26 cellular contexts compared by ENCODE assay signal in the genomic region with DNA sequence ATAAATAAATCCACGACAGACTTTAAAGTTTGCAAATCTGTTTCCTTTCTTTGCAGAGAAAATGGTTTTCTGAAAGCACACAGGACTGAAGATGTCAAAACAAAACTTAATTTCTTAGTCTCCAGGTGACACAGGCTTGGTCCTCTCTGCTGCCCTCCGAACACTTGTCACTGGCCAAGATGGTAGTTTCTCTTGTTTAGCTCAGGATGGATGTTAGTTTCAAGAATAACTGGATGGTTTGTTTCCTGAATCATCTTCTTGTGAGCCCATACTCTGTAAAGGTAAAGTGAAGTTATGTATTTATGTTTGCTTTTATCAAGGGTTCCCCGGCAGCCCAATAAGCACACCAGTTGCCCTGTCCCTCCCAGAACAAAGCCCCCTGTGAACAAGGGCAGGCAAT.
"Had no signal": no experiment of that assay in that cellular context is flagged by ENCODE, and none has a peak within 500 bp of the region (broad histone marks: within the 10 kb centered on the region; RNA-seq: fewer than 3 reads in every experiment).

No MANE protein-coding gene starts in this region.

- H3K4me3 Mint-ChIP-seq: activated CD4-positive, alpha-beta memory T cell treated with anti-CD3 and anti-CD28 coated beads for 36 hours; activated naive CD8-positive, alpha-beta T cell treated with anti-CD3 and anti-CD28 coated beads, Interleukin-2, amount 10 ng/mL, durations not matched to agents 7 days and 5 days; activated T-cell treated with anti-CD3 and anti-CD28 coated beads, Interleukin-2, amount 50 U/mL, for 72 hours; dendritic cell treated with granulocyte-macrophage colony-stimulating factor and Interleukin-4, amounts not matched to agents 40 ng/mL and 50 ng/mL, for 4 days; endodermal cell; immature natural killer cell; mesothelial cell of epicardium; naive B cell; stimulated activated naive CD8-positive, alpha-beta T cell treated with anti-CD3 and anti-CD28 coated beads, Interleukin-15, amount 100 ng/mL, for 72 hours; T-helper 2 cell treated with Interferon-gamma antibody and Interleukin-4, amounts not matched to agents 5 μg/mL and 100 μg/mL, for 36 hours had no signal

- H3K27ac Mint-ChIP-seq: activated CD4-positive, alpha-beta memory T cell treated with anti-CD3 and anti-CD28 coated beads for 36 hours; dendritic cell treated with granulocyte-macrophage colony-stimulating factor and Interleukin-4, amounts not matched to agents 40 ng/mL and 50 ng/mL, for 4 days; endodermal cell; mesothelial cell of epicardium; stimulated activated naive CD8-positive, alpha-beta T cell treated with anti-CD3 and anti-CD28 coated beads, Interleukin-15, amount 100 ng/mL, for 72 hours; T-helper 2 cell treated with Interferon-gamma antibody and Interleukin-4, amounts not matched to agents 5 μg/mL and 100 μg/mL, for 36 hours had no signal

- H3K9me3 Mint-ChIP-seq: activated CD4-positive, alpha-beta memory T cell treated with anti-CD3 and anti-CD28 coated beads for 36 hours; activated naive CD8-positive, alpha-beta T cell treated with anti-CD3 and anti-CD28 coated beads, Interleukin-2, amount 10 ng/mL, durations not matched to agents 7 days and 5 days; activated T-cell treated with anti-CD3 and anti-CD28 coated beads, Interleukin-2, amount 50 U/mL, for 72 hours; dendritic cell treated with granulocyte-macrophage colony-stimulating factor and Interleukin-4, amounts not matched to agents 40 ng/mL and 50 ng/mL, for 4 days; endodermal cell; immature natural killer cell; mesothelial cell of epicardium; naive B cell; stimulated activated naive CD8-positive, alpha-beta T cell treated with anti-CD3 and anti-CD28 coated beads, Interleukin-15, amount 100 ng/mL, for 72 hours; T-helper 2 cell treated with Interferon-gamma antibody and Interleukin-4, amounts not matched to agents 5 μg/mL and 100 μg/mL, for 36 hours had no signal

- DNase-seq: activated CD4-positive, alpha-beta memory T cell treated with anti-CD3 and anti-CD28 coated beads for 36 hours; activated CD4-positive, alpha-beta T cell treated with anti-CD3 and anti-CD28 coated beads for 4 hours; activated effector memory CD4-positive, alpha-beta T cell treated with Interleukin-2 at 50 U/mL for 16 hours; activated naive CD4-positive, alpha-beta T cell treated with Interleukin-2 at 50 U/mL for 16 hours; activated T-cell treated with anti-CD3 and anti-CD28 coated beads, Interleukin-2, amount 50 U/mL, for 72 hours; amygdala; central memory CD4-positive, alpha-beta T cell; endodermal cell; foreskin fibroblast; heart left ventricle; hypothalamus; immature natural killer cell; kidney; naive B cell; stimulated activated CD4-positive, alpha-beta T cell treated with anti-CD3 and anti-CD28 coated beads, Interleukin-4, amount 100 ng/mL, for 1 hour; stimulated activated naive CD8-positive, alpha-beta T cell treated with anti-CD3 and anti-CD28 coated beads, Interleukin-15, amount 100 ng/mL, for 72 hours; substantia nigra; T-helper 1 cell; tibial artery had no signal

- H3K27me3 Mint-ChIP-seq: activated CD4-positive, alpha-beta memory T cell treated with anti-CD3 and anti-CD28 coated beads for 36 hours; activated naive CD8-positive, alpha-beta T cell treated with anti-CD3 and anti-CD28 coated beads, Interleukin-2, amount 10 ng/mL, durations not matched to agents 7 days and 5 days; dendritic cell treated with granulocyte-macrophage colony-stimulating factor and Interleukin-4, amounts not matched to agents 40 ng/mL and 50 ng/mL, for 4 days; naive B cell; stimulated activated naive CD8-positive, alpha-beta T cell treated with anti-CD3 and anti-CD28 coated beads, Interleukin-15, amount 100 ng/mL, for 72 hours had no signal

- H3K4me1 Mint-ChIP-seq: endodermal cell; immature natural killer cell; mesothelial cell of epicardium; stimulated activated naive CD8-positive, alpha-beta T cell treated with anti-CD3 and anti-CD28 coated beads, Interleukin-15, amount 100 ng/mL, for 72 hours had no signal

- ATAC-seq: activated T-cell treated with anti-CD3 and anti-CD28 coated beads, Interleukin-2, amount 50 U/mL, for 72 hours; esophagus mucosa; heart left ventricle; right lobe of liver; stimulated activated naive CD8-positive, alpha-beta T cell treated with anti-CD3 and anti-CD28 coated beads, Interleukin-15, amount 100 ng/mL, for 72 hours; upper lobe of right lung had no signal
